In the genomic region with DNA sequence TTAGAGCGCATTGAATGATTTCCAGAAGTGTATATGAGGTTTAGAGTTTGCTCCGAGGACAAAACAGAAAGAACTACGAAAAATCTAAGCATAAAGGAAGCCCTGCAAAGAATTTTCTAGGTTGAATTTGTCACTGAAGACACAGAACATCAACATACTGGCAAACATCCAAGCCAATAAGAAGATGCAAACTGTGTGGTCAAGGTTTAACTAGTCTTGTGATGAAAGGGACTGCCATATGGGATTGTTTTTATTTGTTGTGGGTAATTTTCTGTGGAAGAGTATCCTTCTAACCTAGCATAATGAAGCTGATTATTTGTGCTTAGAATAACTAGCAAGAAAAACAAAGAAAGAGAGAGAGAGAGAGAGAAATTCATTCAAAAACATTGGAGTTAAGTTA, we compare ENCODE assay signal across 22 cellular contexts.
"Had no signal": no experiment of that assay in that cellular context is flagged by ENCODE, and none has a peak within 500 bp of the region (broad histone marks: within the 10 kb centered on the region; RNA-seq: fewer than 3 reads in every experiment).

No MANE protein-coding gene starts in this region.

- H3K27ac ChIP-seq: coronary artery, esophagus squamous epithelium, foreskin keratinocyte, left ventricle myocardium inferior, neutrophil, parathyroid adenoma, thoracic aorta had no signal

- H3K4me1 ChIP-seq: esophagus squamous epithelium, foreskin keratinocyte, left ventricle myocardium inferior had no signal

- H3K4me3 ChIP-seq: coronary artery, esophagus squamous epithelium, left ventricle myocardium inferior, mucosa of descending colon, thoracic aorta had no signal

- H3K36me3 ChIP-seq: esophagus squamous epithelium, left ventricle myocardium inferior, neutrophil, thoracic aorta had no signal

- H3K9ac ChIP-seq: parathyroid adenoma had no signal

- DNase-seq: activated B cell treated with CpG ODN at 0.5 μM for 24 hours; activated CD4-positive, alpha-beta T cell treated with anti-CD3 and anti-CD28 coated beads, Interleukin-2, amount 10 ng/mL, durations not matched to agents 24 days and 14 days; activated CD8-positive, alpha-beta memory T cell treated with anti-CD3 and anti-CD28 coated beads, Interleukin-2, amount 50 U/mL, for 4 hours; activated CD8-positive, alpha-beta T cell treated with anti-CD3 and anti-CD28 coated beads, Interleukin-2, amount 10 ng/mL, durations not matched to agents 7 days and 5 days; activated gamma-delta T cell; activated T-cell treated with anti-CD3 and anti-CD28 coated beads, Interleukin-2, amount 50 U/mL, for 48 hours; amygdala; effector CD4-positive, alpha-beta T cell; esophagus squamous epithelium; foreskin keratinocyte; glutamatergic neuron; hypothalamus; kidney; left ventricle myocardium inferior; mucosa of descending colon; naive thymus-derived CD8-positive, alpha-beta T cell; retina had no signal

- H2AFZ ChIP-seq: parathyroid adenoma had no signal

- H3K27me3 ChIP-seq: esophagus squamous epithelium, foreskin keratinocyte, neutrophil had no signal

- ATAC-seq: activated CD8-positive, alpha-beta T cell treated with anti-CD3 and anti-CD28 coated beads, Interleukin-2, amount 10 ng/mL, durations not matched to agents 7 days and 5 days; foreskin keratinocyte; mucosa of descending colon; naive thymus-derived CD8-positive, alpha-beta T cell; stimulated activated effector memory CD8-positive, alpha-beta T cell treated with anti-CD3 and anti-CD28 coated beads, Interleukin-12 subunit alpha, Interleukin-12 subunit beta, amount 100 ng/mL, for 72 hours had no signal

- H3K9me3 ChIP-seq: esophagus squamous epithelium, neutrophil, thoracic aorta had no signal

- H3K79me2 ChIP-seq: parathyroid adenoma had no signal
